8 cellular contexts compared by ENCODE assay signal in the genomic region with DNA sequence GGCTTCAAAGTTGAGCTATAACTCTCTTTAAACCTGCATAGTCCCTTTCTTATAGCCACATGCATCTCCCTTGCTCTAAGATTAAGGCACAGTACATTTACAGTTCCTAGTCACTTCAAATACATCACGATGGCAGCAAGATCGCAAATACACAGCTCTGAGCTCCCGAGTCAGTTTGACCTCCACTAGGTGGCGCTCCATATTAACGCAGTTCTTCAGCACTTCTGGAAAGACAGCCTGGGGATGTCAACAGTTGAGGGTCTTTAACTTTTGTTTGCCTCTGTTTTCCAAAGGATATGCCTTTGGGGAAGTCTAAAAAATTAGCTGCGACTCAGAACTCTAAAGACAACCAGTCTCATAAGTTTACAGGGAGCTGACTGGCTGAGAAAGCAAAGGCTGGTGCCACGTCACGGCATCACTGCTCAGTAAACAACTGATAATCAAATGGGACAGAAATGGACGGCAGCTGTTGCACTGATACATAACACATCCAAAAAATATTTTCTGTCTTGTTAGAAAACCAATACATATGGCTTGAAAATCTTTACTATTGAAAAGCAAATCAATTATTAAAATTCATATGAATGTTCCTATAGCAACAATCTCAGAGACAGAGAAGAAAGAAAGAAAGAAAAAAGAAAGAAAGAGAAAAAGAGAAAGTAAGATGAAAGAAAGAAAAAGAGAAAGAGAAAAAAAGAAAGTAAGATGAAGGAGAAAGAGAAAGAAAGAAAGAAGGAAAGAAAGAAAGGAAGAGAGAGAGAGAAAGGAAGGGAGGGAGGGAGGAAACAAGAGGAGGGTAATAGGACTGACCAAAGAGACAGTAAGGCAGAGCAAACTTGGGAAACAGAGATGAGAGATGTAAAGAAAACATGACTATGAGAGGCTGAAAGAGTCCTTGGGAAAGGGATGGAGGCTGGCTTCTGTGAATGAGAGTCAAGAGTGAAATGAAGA.
A peak's percentile ranks its signal among the peaks of the same experiment; 100 is the strongest.
DNase-seq lines count a peak whose midpoint lies in the region; ATAC-seq, FAIRE-seq and TF ChIP-seq lines count a peak whose summit lies in the region.

No MANE protein-coding gene starts in this region.

- H3K4me3 ChIP-seq in RWPE2 (ENCODE audit: severe bottlenecking) (no peak overlapping the region), endothelial cell of umbilical vein (replicated peaks in 1 of 3; ENCODE audit: insufficient read depth in 1 of 3, low read depth in 1 of 3, low read length in 3 of 3) (no peak overlapping the region), mesendoderm (ENCODE audit: low read length) (no peak overlapping the region)

- H3K9me3 ChIP-seq in RWPE2 (ENCODE audit: severe bottlenecking) (no peaks in the 10 kb centered on the region), endothelial cell of umbilical vein (replicated peaks; ENCODE audit: control insufficient read depth, insufficient read depth, low read length) (peaks cover 5% of the 10 kb centered on the region)

- no peak overlapping the region for H4K8ac ChIP-seq in mesendoderm (ENCODE audit: low read depth, low read length)

- no TSS peak for BruUV-seq in endothelial cell of umbilical vein (replicated peaks; lab: Mats Ljungman, UMichigan)

- intact Hi-C loops in endothelial cell of umbilical vein (cut with micrococcal nuclease), result loop anchor here (5.0 kb wide), 1 partner anchor 1106 kb away; no protein-coding TSS in a partner anchor

- H2BK15ac ChIP-seq in mesendoderm (replicated peaks; ENCODE audit: low read depth), result no peak overlapping the region

- H3K27ac ChIP-seq in RWPE2 (ENCODE audit: poor library complexity, severe bottlenecking) (no peak overlapping the region), endothelial cell of umbilical vein (ENCODE audit: insufficient read depth, low read depth, low read length) (no peak overlapping the region), mesendoderm (ENCODE audit: low read depth, low read length) (no peak overlapping the region)

- H3K79me2 ChIP-seq in endothelial cell of umbilical vein (ENCODE audit: control insufficient read depth, insufficient read depth, low read length), result no peaks in the 10 kb centered on the region
- H3K79me2 ChIP-seq in mesendoderm (ENCODE audit: control insufficient read depth, insufficient read depth, low read length), result no peaks in the 10 kb centered on the region

- H3K18ac ChIP-seq in mesendoderm (ENCODE audit: low read length), result no peak overlapping the region

- no peak overlapping the region for H2BK5ac ChIP-seq in mesendoderm (ENCODE audit: low read length)

- no peak overlapping the region for H4K5ac ChIP-seq in mesendoderm (ENCODE audit: low read length)

- H3K36me3 ChIP-seq in RWPE2 (ENCODE audit: low read depth) (no peaks in the 10 kb centered on the region), endothelial cell of umbilical vein (ENCODE audit: control insufficient read depth in 2 of 2, extremely low read depth in 1 of 2, insufficient read depth in 2 of 2, low read length in 2 of 2) (no peaks in the 10 kb centered on the region), mesendoderm (ENCODE audit: control insufficient read depth, insufficient read depth, low read length) (no peaks in the 10 kb centered on the region)

- POLR2A ChIA-PET in endothelial cell of umbilical vein (lab: Charles Lee), result no interaction called here

- H2AFZ ChIP-seq in endothelial cell of umbilical vein (ENCODE audit: low read depth, low read length), result no peak overlapping the region

- no peak overlapping the region for H3K4ac ChIP-seq in mesendoderm (ENCODE audit: low read depth, low read length)

- ATAC-seq in GM21360 (IDR thresholded peaks at IDR 0.05; ENCODE audit: unreplicated experiment) (peak; percentile 83), RWPE2 (ENCODE audit: low read depth) (peak; percentile 76)

- no peaks in the 10 kb centered on the region for H3K9me1 ChIP-seq in endothelial cell of umbilical vein (replicated peaks; ENCODE audit: control insufficient read depth, extremely low read depth, insufficient read depth, low read length)

- H3K56ac ChIP-seq in mesendoderm (ENCODE audit: low read length), result no peak overlapping the region

- TF ChIP-seq CTCF in RWPE2 (IDR thresholded peaks at IDR 0.05; ENCODE audit: poor library complexity, severe bottlenecking) (peak; percentile 91), endothelial cell of umbilical vein (IDR thresholded peaks at IDR 0.05; ENCODE audit: extremely low read depth in 1 of 2, insufficient read depth in 1 of 2, low read depth in 1 of 2, low read length in 2 of 2) (peak; percentile 9 to 38)

- no peaks in the 10 kb centered on the region for H3K79me1 ChIP-seq in mesendoderm (ENCODE audit: low read length)

- no peaks in the 10 kb centered on the region for H4K20me1 ChIP-seq in endothelial cell of umbilical vein (replicated peaks; ENCODE audit: control insufficient read depth, extremely low read depth, insufficient read depth, low read length)

- H2BK120ac ChIP-seq in mesendoderm (ENCODE audit: low read depth, low read length), result no peak overlapping the region

- FAIRE-seq in endothelial cell of umbilical vein (lab: Jason Lieb, UNC) (no peak), urothelium cell line (lab: Jason Lieb, UNC) (peak; percentile 13)

- no peak overlapping the region for H3K23ac ChIP-seq in mesendoderm (ENCODE audit: low read length)

- WGBS in mesendoderm (ENCODE audit: extremely low coverage, insufficient coverage, low lambda C conversion rate), result no CpG with 5 or more reads among the region's 9 CpGs

- DNase-seq in NCI-H446 (lab: John Stamatoyannopoulos, UW) (peak; percentile 24 to 57), NCI-H446 treated with DMSO at 0.1 percent for 48 hours (lab: John Stamatoyannopoulos, UW) (no peak), HS-27A (ENCODE audit: low read depth) (peak; percentile 24), RWPE2 (ENCODE audit: low spot score) (no peak), endothelial cell of umbilical vein (ENCODE audit: low read depth, low spot score) (no peak), mesendoderm (peak; percentile 80), urothelium cell line (ENCODE audit: low spot score) (peak; percentile 65)

- H3K4me2 ChIP-seq in endothelial cell of umbilical vein (ENCODE audit: insufficient read depth, low read length) (no peak overlapping the region), mesendoderm (ENCODE audit: low read length) (no peak overlapping the region)

- no peak overlapping the region for H2AK5ac ChIP-seq in mesendoderm (ENCODE audit: low read length)

- no peak for TF ChIP-seq POLR2A in endothelial cell of umbilical vein (IDR thresholded peaks at IDR 0.05; ENCODE audit: low read depth, low read length)

- dilution Hi-C loops in endothelial cell of umbilical vein (cut with MboI; ENCODE audit: extremely low pct_ligation_motif_present, low sequenced_read_pairs), result no loop called here

- CTCF ChIA-PET in endothelial cell of umbilical vein (lab: Charles Lee), result interaction anchor here (0.6 kb wide), 1 partner anchor 81 kb away, joined by 3 read pairs; no protein-coding TSS in a partner anchor

- H3K9ac ChIP-seq in endothelial cell of umbilical vein (replicated peaks; ENCODE audit: extremely low read depth, insufficient read depth, low read length), result no peak overlapping the region
- H3K9ac ChIP-seq in mesendoderm (ENCODE audit: low read length), result no peak overlapping the region

- H3K27me3 ChIP-seq in RWPE2 (ENCODE audit: insufficient read depth, poor library complexity, severe bottlenecking), result no peaks in the 10 kb centered on the region
- no peaks in the 10 kb centered on the region for H3K27me3 ChIP-seq in endothelial cell of umbilical vein (ENCODE audit: control insufficient read depth in 2 of 2, insufficient read depth in 2 of 2, low read length in 2 of 2)
- no peaks in the 10 kb centered on the region for H3K27me3 ChIP-seq in mesendoderm (ENCODE audit: insufficient read depth, low read length, poor library complexity)

- H3K4me1 ChIP-seq in RWPE2 (ENCODE audit: insufficient read depth, poor library complexity, severe bottlenecking) (no peaks in the 10 kb centered on the region), endothelial cell of umbilical vein (ENCODE audit: control insufficient read depth, extremely low read depth, insufficient read depth, low read length) (no peaks in the 10 kb centered on the region), mesendoderm (ENCODE audit: control insufficient read depth, low read depth, low read length) (peaks cover 2% of the 10 kb centered on the region)

TF ChIP-seq in endothelial cell of umbilical vein, 7 proteins besides CTCF, POLR2A, EP300 and RAD21:
- TF ChIP-seq MAX (IDR thresholded peaks at IDR 0.05; ENCODE audit: insufficient read depth, insufficient read length) (no peak), GATA2 (IDR thresholded peaks at IDR 0.05; ENCODE audit: insufficient read depth, insufficient read length, low read depth, low read length) (no peak)
TF ChIP-seq in endothelial cell of umbilical vein: peak in this region for 0.

Comparison
In these comparisons a context has a peak if more than half of its experiments do, and no peak if none do; other contexts are left out.
1. DNase-seq: peak in NCI-H446 (2 of 2), HS-27A (single experiment), mesendoderm (single experiment) and urothelium cell line (single experiment); none in NCI-H446 treated with DMSO at 0.1 percent for 48 hours (single experiment), RWPE2 (single experiment) and endothelial cell of umbilical vein (single experiment).